In the genomic region with DNA sequence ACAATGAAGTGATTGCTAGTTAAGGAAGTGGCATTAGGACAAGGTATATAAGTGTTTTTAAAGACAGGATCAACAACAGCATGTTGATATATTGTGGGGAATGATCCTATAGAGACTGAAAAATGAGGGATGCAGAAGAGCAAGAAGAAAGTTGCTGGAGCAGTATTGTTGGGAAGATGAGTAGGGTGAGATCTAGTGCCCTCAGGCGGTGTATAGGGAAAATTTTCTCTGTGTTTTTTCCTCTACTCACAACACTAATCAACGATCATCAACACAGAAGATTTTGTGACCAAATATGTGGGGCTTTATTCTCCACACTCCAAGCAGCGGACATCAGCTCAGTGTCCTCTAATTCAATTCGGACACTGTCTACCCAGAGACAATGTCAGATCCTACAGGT, we compare ENCODE assay signal across 16 cellular contexts. TPM values are rescaled to one million over a fixed set of nuclear protein-coding genes. Genes with fewer than 3 reads are reported as not detected.
DNase-seq lines count a peak whose midpoint lies in the region; ATAC-seq lines count a peak whose summit lies in the region.
"Had no signal": no experiment of that assay in that cellular context is flagged by ENCODE, and none has a peak within 500 bp of the region (broad histone marks: within the 10 kb centered on the region; RNA-seq: fewer than 3 reads in every experiment).

No MANE protein-coding gene starts in this region.

- no peaks in the 10 kb centered on the region for H3K36me3 ChIP-seq in Karpas-422 (ENCODE audit: insufficient read depth, low read length)
- H3K36me3 ChIP-seq: esophagus squamous epithelium, neutrophil, suprapubic skin had no signal

- H3K27me3 ChIP-seq in Karpas-422 (ENCODE audit: low read length) = no peaks in the 10 kb centered on the region
- H3K27me3 ChIP-seq: esophagus squamous epithelium, neutrophil, suprapubic skin had no signal

- no peak for ATAC-seq in GM21717 (IDR thresholded peaks at IDR 0.05; ENCODE audit: unreplicated experiment)
- ATAC-seq: T-helper 17 cell had no signal

- H3K9me3 ChIP-seq in Karpas-422 (ENCODE audit: low read length) = peaks cover 3% of the 10 kb centered on the region; the same call in 1 of the 2 replicates
- H3K9me3 ChIP-seq: esophagus squamous epithelium, neutrophil, suprapubic skin had no signal

- no peak overlapping the region for H2AFZ ChIP-seq in Karpas-422 (ENCODE audit: low read length)

- H3K9me2 ChIP-seq in Karpas-422 (replicated peaks; ENCODE audit: insufficient read depth, low read length) = no peaks in the 10 kb centered on the region

- DNase-seq in Daoy (ENCODE audit: low read depth) = peak; percentile 7
- DNase-seq in HuH-7 (ENCODE audit: low spot score) = peak; percentile 21
- DNase-seq in amniotic epithelial cell (ENCODE audit: low read depth) = peak; percentile 14
- peak; percentile 42 for DNase-seq in iPS-NIHi7 (ENCODE audit: extremely low spot score)
- no peak for DNase-seq in medulla oblongata (ENCODE audit: extremely low spot score)
- DNase-seq in Karpas-422 = no peak
- DNase-seq: activated CD4-positive, alpha-beta T cell treated with anti-CD3 and anti-CD28 coated beads for 1 hour; activated CD8-positive, alpha-beta memory T cell treated with anti-CD3 and anti-CD28 coated beads, Interleukin-2, amount 50 U/mL, for 48 hours; activated naive CD8-positive, alpha-beta T cell treated with anti-CD3 and anti-CD28 coated beads, Interleukin-2, amount 10 ng/mL, durations not matched to agents 7 days and 5 days; esophagus squamous epithelium; mammary epithelial cell; T-helper 17 cell had no signal

- H3K4me1 ChIP-seq in Karpas-422 (ENCODE audit: low read length) = peaks cover 15% of the 10 kb centered on the region

- no peak overlapping the region for H3K4me3 ChIP-seq in Karpas-422 (ENCODE audit: low read length)
- H3K4me3 ChIP-seq: esophagus squamous epithelium, suprapubic skin had no signal

- H3K4me2 ChIP-seq in Karpas-422 (ENCODE audit: low read depth, low read length, poor library complexity, severe bottlenecking) = no peak overlapping the region

- no peak overlapping the region for H3K27ac ChIP-seq in Karpas-422 (ENCODE audit: low read length)
- H3K27ac ChIP-seq: esophagus squamous epithelium, neutrophil, suprapubic skin had no signal

- no peaks in the 10 kb centered on the region for H3K79me2 ChIP-seq in Karpas-422 (ENCODE audit: low read length)

- no peak overlapping the region for H3K9ac ChIP-seq in Karpas-422 (ENCODE audit: low read length)

- no peaks in the 10 kb centered on the region for H4K20me1 ChIP-seq in Karpas-422 (ENCODE audit: insufficient read depth, low read depth, low read length)

RNA-seq across cellular contexts. Expression of a gene that starts 9.6 kb away (rescaled TPM):
- not detected in 2 replicates for total RNA-seq in Daoy (2014; rRNA removed; shearing (Covaris generic))
- not detected in 2 replicates for total RNA-seq in Karpas-422 (2014; rRNA removed; shearing (Covaris generic); ENCODE audit: low replicate concordance)
- total RNA-seq: activated naive CD8-positive, alpha-beta T cell treated with anti-CD3 and anti-CD28 coated beads, Interleukin-2, amount 10 ng/mL, durations not matched to agents 7 days and 5 days; esophagus squamous epithelium; LHCN-M2; mammary epithelial cell; suprapubic skin; T-helper 17 cell had no signal

RNA-seq across cellular contexts. Expression of a gene that starts 56.6 kb away (rescaled TPM):
- 22.5 and 23.3 TPM in 2 replicates for total RNA-seq in Daoy (2014; rRNA removed; shearing (Covaris generic))
- 4.8 and 9.1 TPM in 2 replicates for total RNA-seq in Karpas-422 (2014; rRNA removed; shearing (Covaris generic); ENCODE audit: low replicate concordance)

Comparison
In these comparisons a context has a peak if more than half of its experiments do, and no peak if none do; other contexts are left out.
1. DNase-seq: peak in Daoy (single experiment), HuH-7 (single experiment), amniotic epithelial cell (single experiment) and iPS-NIHi7 (single experiment); none in medulla oblongata (single experiment) and Karpas-422 (single experiment).